18 cellular contexts compared by ENCODE assay signal in genomic region chr10:129815898-129816665, GRCh38.
DNase-seq lines count a peak whose midpoint lies in the region; ATAC-seq and TF ChIP-seq lines count a peak whose summit lies in the region.
"Had no signal": no experiment of that assay in that cellular context is flagged by ENCODE, and none has a peak within 500 bp of the region (broad histone marks: within the 10 kb centered on the region; RNA-seq: fewer than 3 reads in every experiment).

No MANE protein-coding gene starts in this region.

- intact Hi-C loops in left ventricle myocardium superior (cut with micrococcal nuclease): no loop called here

- H4K20me1 ChIP-seq in BLaER1: no peaks in the 10 kb centered on the region

- no peaks in the 10 kb centered on the region for H3K79me1 ChIP-seq in neuronal stem cell (ENCODE audit: low read depth, low read length)

- H3K4me2 ChIP-seq in BLaER1 (peak overlapping the region; percentile 17; the same call in 1 of the 2 replicates), neuronal stem cell (ENCODE audit: insufficient read depth, low read length, poor library complexity, severe bottlenecking) (no peak overlapping the region)

- no peak overlapping the region for H3K4ac ChIP-seq in neuronal stem cell (ENCODE audit: low read length)

- no peak for TF ChIP-seq CTCF in right atrium auricular region (IDR thresholded peaks at IDR 0.05)
- no peak for TF ChIP-seq CTCF in VCaP (conservative IDR thresholded peaks at IDR 0.05)

- H3K4me3 ChIP-seq in right atrium auricular region: no peak overlapping the region
- no peak overlapping the region for H3K4me3 ChIP-seq in BLaER1
- H3K4me3 ChIP-seq in neuronal stem cell (ENCODE audit: low read length in 2 of 2): no peak overlapping the region
- H3K4me3 ChIP-seq: GM12878, GM23248 had no signal

- no peak overlapping the region for H2BK12ac ChIP-seq in neuronal stem cell (ENCODE audit: low read length)

- H3K36me3 ChIP-seq in right atrium auricular region: no peaks in the 10 kb centered on the region
- H3K36me3 ChIP-seq in BLaER1: no peaks in the 10 kb centered on the region
- H3K36me3 ChIP-seq in neuronal stem cell (replicated peaks in 1 of 2; ENCODE audit: control insufficient read depth in 2 of 2, insufficient read depth in 2 of 2, low read length in 2 of 2): no peaks in the 10 kb centered on the region

- H3K9me3 ChIP-seq in right atrium auricular region: peaks cover 0 to 4% of the 10 kb centered on the region in 2 donors
- H3K9me3 ChIP-seq in BLaER1: peaks cover 15% of the 10 kb centered on the region
- H3K9me3 ChIP-seq in neuronal stem cell (replicated peaks in 1 of 2; ENCODE audit: control insufficient read depth in 2 of 2, insufficient read depth in 1 of 2, low read depth in 1 of 2, low read length in 2 of 2): peaks cover 0 to 3% of the 10 kb centered on the region in 2 donors

- H2AFZ ChIP-seq in neuronal stem cell (ENCODE audit: low read length): no peak overlapping the region
- H2AFZ ChIP-seq: GM23248 had no signal

- no peak overlapping the region for H2BK120ac ChIP-seq in neuronal stem cell (ENCODE audit: low read depth, low read length)

- DNase-seq in right atrium auricular region (ENCODE audit: low spot score) (peak; percentile 44), left ventricle myocardium superior (no peak), neuronal stem cell (ENCODE audit: low spot score) (no peak), GM03348 (ENCODE audit: low spot score) (no peak), GOT3 (lab: John Stamatoyannopoulos, UW) (no peak)
- DNase-seq in activated naive CD4-positive, alpha-beta T cell treated with Interleukin-2 at 50 U/mL for 16 hours: no peak
- DNase-seq: Caco-2; CD4-positive, CD25-positive, alpha-beta regulatory T cell; CD8-positive, alpha-beta T cell; DMS153; DND-41; GM23248; H9 had no signal

- WGBS in neuronal stem cell (ENCODE audit: extremely low coverage in 2 of 2, insufficient read length in 2 of 2, insufficient replicate concordance in 1 of 2), 2 donors: no CpG with 5 or more reads among the region's 17 CpGs

- H3K27me3 ChIP-seq in right atrium auricular region (no peaks in the 10 kb centered on the region), BLaER1 (no peaks in the 10 kb centered on the region), neuronal stem cell (ENCODE audit: control insufficient read depth in 3 of 3, insufficient read depth in 3 of 3, low read depth in 1 of 3, low read length in 3 of 3) (no peaks in the 10 kb centered on the region)

- H2AK5ac ChIP-seq in neuronal stem cell (ENCODE audit: low read depth, low read length): peak overlapping the region; percentile 12

- H2BK15ac ChIP-seq in neuronal stem cell (ENCODE audit: low read length): no peak overlapping the region

- H3K27ac ChIP-seq in right atrium auricular region (no peak overlapping the region), BLaER1 (no peak overlapping the region), VCaP (peak overlapping the region; percentile 57; the same call in 1 of the 2 replicates), neuronal stem cell (replicated peaks; ENCODE audit: low read length) (no peak overlapping the region)
- H3K27ac ChIP-seq: C4-2B, GM23248 had no signal

- no peak overlapping the region for H3K23ac ChIP-seq in neuronal stem cell (ENCODE audit: low read depth, low read length, poor library complexity)

- H4K91ac ChIP-seq in neuronal stem cell (ENCODE audit: low read depth, low read length, poor library complexity): no peak overlapping the region

- no peak overlapping the region for H3K14ac ChIP-seq in neuronal stem cell (ENCODE audit: low read length)

- H3K4me1 ChIP-seq in right atrium auricular region (no peaks in the 10 kb centered on the region), BLaER1 (peaks cover 9% of the 10 kb centered on the region), neuronal stem cell (ENCODE audit: control insufficient read depth in 2 of 2, insufficient read depth in 1 of 2, low read depth in 1 of 2, low read length in 2 of 2) (peaks cover 0 to 2% of the 10 kb centered on the region in 2 donors)
- H3K4me1 ChIP-seq: Caco-2 had no signal

- H4K8ac ChIP-seq in neuronal stem cell (ENCODE audit: low read depth, low read length): no peak overlapping the region

- H3K18ac ChIP-seq in neuronal stem cell (ENCODE audit: low read length): peak overlapping the region; percentile 57

- H3K9ac ChIP-seq in BLaER1 (no peak overlapping the region), neuronal stem cell (ENCODE audit: low read depth, low read length, poor library complexity) (no peak overlapping the region)
- H3K9ac ChIP-seq: GM23248 had no signal

- ATAC-seq in left ventricle myocardium superior: no peak
- ATAC-seq: CD8-positive, alpha-beta T cell; GM12878; HCT116 had no signal

- H2BK5ac ChIP-seq in neuronal stem cell (ENCODE audit: low read length): peak overlapping the region; percentile 45
